Comparison of ENCODE assay signal across 13 cellular contexts in genomic region chr11:102842930-102843329, GRCh38. TPM values are rescaled to one million over a fixed set of nuclear protein-coding genes. Genes with fewer than 3 reads are reported as not detected.
A peak's percentile ranks its signal among the peaks of the same experiment; 100 is the strongest.
DNase-seq lines count a peak whose midpoint lies in the region; ATAC-seq and TF ChIP-seq lines count a peak whose summit lies in the region.
"Had no signal": no experiment of that assay in that cellular context is flagged by ENCODE, and none has a peak within 500 bp of the region (broad histone marks: within the 10 kb centered on the region; RNA-seq: fewer than 3 reads in every experiment).

No MANE protein-coding gene starts in this region.

- H3K4me1 ChIP-seq in RWPE2 (ENCODE audit: insufficient read depth, poor library complexity, severe bottlenecking): peaks cover 21% of the 10 kb centered on the region

- no peaks in the 10 kb centered on the region; the same call in 1 of the 2 replicates for H3K27me3 Mint-ChIP-seq in HFFc6 (ENCODE audit: insufficient read depth)
- peaks cover 5% of the 10 kb centered on the region for H3K27me3 Mint-ChIP-seq in activated T-helper 1 cell treated with anti-CD3 and anti-CD28 coated beads, Interleukin-12 subunit alpha, Interleukin-12 subunit beta, Interleukin-2, Interleukin-4 antibody, amounts not matched to agents 30 ng/mL and 10 ng/mL and 1 ng/mL, durations not matched to agents 14 hours and 24 hours and 36 hours (ENCODE audit: insufficient read depth)

- intact Hi-C loops in activated T-helper 1 cell treated with anti-CD3 and anti-CD28 coated beads, Interleukin-12 subunit alpha, Interleukin-12 subunit beta, Interleukin-2, Interleukin-4 antibody, amounts not matched to agents 30 ng/mL and 10 ng/mL and 1 ng/mL, durations not matched to agents 14 hours and 24 hours and 36 hours (cut with micrococcal nuclease): no loop called here

- peak overlapping the region; percentile 54 for H3K27ac ChIP-seq in RWPE2 (ENCODE audit: poor library complexity, severe bottlenecking)

- peaks cover 5% of the 10 kb centered on the region; the same call in 1 of the 2 replicates for H3K36me3 Mint-ChIP-seq in HFFc6 (ENCODE audit: low read depth)
- H3K36me3 Mint-ChIP-seq in activated T-helper 1 cell treated with anti-CD3 and anti-CD28 coated beads, Interleukin-12 subunit alpha, Interleukin-12 subunit beta, Interleukin-2, Interleukin-4 antibody, amounts not matched to agents 30 ng/mL and 10 ng/mL and 1 ng/mL, durations not matched to agents 14 hours and 24 hours and 36 hours (ENCODE audit: low read depth): no peaks in the 10 kb centered on the region
- H3K36me3 Mint-ChIP-seq: IgD-negative memory B cell had no signal

- no peaks in the 10 kb centered on the region for H3K9me3 Mint-ChIP-seq in HFFc6
- no peaks in the 10 kb centered on the region for H3K9me3 Mint-ChIP-seq in activated T-helper 1 cell treated with anti-CD3 and anti-CD28 coated beads, Interleukin-12 subunit alpha, Interleukin-12 subunit beta, Interleukin-2, Interleukin-4 antibody, amounts not matched to agents 30 ng/mL and 10 ng/mL and 1 ng/mL, durations not matched to agents 14 hours and 24 hours and 36 hours
- H3K9me3 Mint-ChIP-seq: CD4-positive, alpha-beta T cell; IgD-negative memory B cell had no signal

- H3K36me3 ChIP-seq in RWPE2 (ENCODE audit: low read depth): no peaks in the 10 kb centered on the region

- no peak for TF ChIP-seq CTCF in HFFc6 (IDR thresholded peaks at IDR 0.05)
- TF ChIP-seq CTCF in RWPE2 (IDR thresholded peaks at IDR 0.05; ENCODE audit: poor library complexity, severe bottlenecking): no peak

- H3K4me3 Mint-ChIP-seq in HFFc6: peak overlapping the region; percentile 79
- no peak overlapping the region for H3K4me3 Mint-ChIP-seq in activated T-helper 1 cell treated with anti-CD3 and anti-CD28 coated beads, Interleukin-12 subunit alpha, Interleukin-12 subunit beta, Interleukin-2, Interleukin-4 antibody, amounts not matched to agents 30 ng/mL and 10 ng/mL and 1 ng/mL, durations not matched to agents 14 hours and 24 hours and 36 hours
- H3K4me3 Mint-ChIP-seq: B cell; CD4-positive, alpha-beta T cell; IgD-negative memory B cell had no signal

- no peak for ATAC-seq in RWPE2 (ENCODE audit: low read depth)

- H3K9me3 ChIP-seq in RWPE2 (ENCODE audit: severe bottlenecking): no peaks in the 10 kb centered on the region

- H3K27me3 ChIP-seq in RWPE2 (ENCODE audit: insufficient read depth, poor library complexity, severe bottlenecking): no peaks in the 10 kb centered on the region

- DNase-seq in HFFc6: no peak
- DNase-seq in RWPE2 (ENCODE audit: low spot score): no peak
- peak; percentile 58 for DNase-seq in fibroblast of gingiva (ENCODE audit: low read depth)
- no peak for DNase-seq in COLO829 (ENCODE audit: low spot score)
- no peak for DNase-seq in HuH-7.5 (ENCODE audit: low spot score)
- no peak for DNase-seq in NAMALWA (ENCODE audit: low spot score)
- no peak for DNase-seq in activated T-helper 1 cell treated with anti-CD3 and anti-CD28 coated beads, Interleukin-12 subunit alpha, Interleukin-12 subunit beta, Interleukin-2, Interleukin-4 antibody, amounts not matched to agents 30 ng/mL and 10 ng/mL and 1 ng/mL, durations not matched to agents 14 hours and 24 hours and 36 hours (ENCODE audit: low spot score)
- DNase-seq: C1 segment of cervical spinal cord; CD4-positive, alpha-beta T cell; DMS153; DMS79 treated with DMSO at 0.1 percent for 48 hours had no signal

- no peak overlapping the region for H3K4me3 ChIP-seq in RWPE2 (ENCODE audit: severe bottlenecking)

- H3K4me1 Mint-ChIP-seq in HFFc6 (ENCODE audit: low read depth): peaks cover 56% of the 10 kb centered on the region
- H3K4me1 Mint-ChIP-seq in activated T-helper 1 cell treated with anti-CD3 and anti-CD28 coated beads, Interleukin-12 subunit alpha, Interleukin-12 subunit beta, Interleukin-2, Interleukin-4 antibody, amounts not matched to agents 30 ng/mL and 10 ng/mL and 1 ng/mL, durations not matched to agents 14 hours and 24 hours and 36 hours (ENCODE audit: low read depth): no peaks in the 10 kb centered on the region
- H3K4me1 Mint-ChIP-seq: B cell, IgD-negative memory B cell had no signal

- peak overlapping the region; percentile 77 for H3K27ac Mint-ChIP-seq in HFFc6
- no peak overlapping the region for H3K27ac Mint-ChIP-seq in activated T-helper 1 cell treated with anti-CD3 and anti-CD28 coated beads, Interleukin-12 subunit alpha, Interleukin-12 subunit beta, Interleukin-2, Interleukin-4 antibody, amounts not matched to agents 30 ng/mL and 10 ng/mL and 1 ng/mL, durations not matched to agents 14 hours and 24 hours and 36 hours
- H3K27ac Mint-ChIP-seq: B cell; CD4-positive, alpha-beta T cell; IgD-negative memory B cell had no signal

RNA-seq across cellular contexts. Expression of gene MMP3, which starts 0.5 kb away (rescaled TPM):
- total RNA-seq in HFFc6 (2021; fragmentation: NEBNext Ultra II Directional; extraction: Animal tissue kit (Norgen Biotek cat#: 25700)): 100 to 1,000 TPM in 1 of 6 experiments, 10 to 100 TPM in 5; 35.4 to 112 (median 42.1) TPM
- not detected in 2 replicates for total RNA-seq in activated T-helper 1 cell treated with anti-CD3 and anti-CD28 coated beads, Interleukin-12 subunit alpha, Interleukin-12 subunit beta, Interleukin-2, Interleukin-4 antibody, amounts not matched to agents 30 ng/mL and 10 ng/mL and 1 ng/mL, durations not matched to agents 14 hours and 24 hours and 36 hours
- total RNA-seq: B cell; CD4-positive, alpha-beta T cell had no signal

RNA-seq across cellular contexts. Expression of gene MMP12, which starts 31.9 kb away (rescaled TPM):
- 1 to 10 TPM in 1 of 6 experiments, under 1 TPM in 5; 0.20 to 1.2 (median 0.31) TPM for total RNA-seq in HFFc6 (2021; fragmentation: NEBNext Ultra II Directional; extraction: Animal tissue kit (Norgen Biotek cat#: 25700))
- 0.10 TPM in 1 of 2 replicates, not detected in the other for total RNA-seq in activated T-helper 1 cell treated with anti-CD3 and anti-CD28 coated beads, Interleukin-12 subunit alpha, Interleukin-12 subunit beta, Interleukin-2, Interleukin-4 antibody, amounts not matched to agents 30 ng/mL and 10 ng/mL and 1 ng/mL, durations not matched to agents 14 hours and 24 hours and 36 hours
- total RNA-seq: B cell; CD4-positive, alpha-beta T cell had no signal

RNA-seq across cellular contexts. Expression of gene MMP1, which starts 45.0 kb away (rescaled TPM):
- total RNA-seq in HFFc6 (2021; fragmentation: NEBNext Ultra II Directional; extraction: Animal tissue kit (Norgen Biotek cat#: 25700)): 1,000 to 10,000 TPM in 4 of 6 experiments, 100 to 1,000 TPM in 2; 523 to 1,218 (median 1,082) TPM
- total RNA-seq in activated T-helper 1 cell treated with anti-CD3 and anti-CD28 coated beads, Interleukin-12 subunit alpha, Interleukin-12 subunit beta, Interleukin-2, Interleukin-4 antibody, amounts not matched to agents 30 ng/mL and 10 ng/mL and 1 ng/mL, durations not matched to agents 14 hours and 24 hours and 36 hours: not detected in 2 replicates
- total RNA-seq: B cell; CD4-positive, alpha-beta T cell had no signal

Comparison
In these comparisons a context has a peak if more than half of its experiments do, and no peak if none do; other contexts are left out.
1. RNA of gene MMP3, which starts 0.5 kb away (total RNA-seq): 35.4 to 112 TPM in HFFc6; not detected in activated T-helper 1 cell treated with anti-CD3 and anti-CD28 coated beads, Interleukin-12 subunit alpha, Interleukin-12 subunit beta, Interleukin-2, Interleukin-4 antibody, amounts not matched to agents 30 ng/mL and 10 ng/mL and 1 ng/mL, durations not matched to agents 14 hours and 24 hours and 36 hours; every median in the first group is over 10 times any median in the second.
2. RNA of gene MMP1, which starts 45.0 kb away (total RNA-seq): 523 to 1,218 TPM in HFFc6; not detected in activated T-helper 1 cell treated with anti-CD3 and anti-CD28 coated beads, Interleukin-12 subunit alpha, Interleukin-12 subunit beta, Interleukin-2, Interleukin-4 antibody, amounts not matched to agents 30 ng/mL and 10 ng/mL and 1 ng/mL, durations not matched to agents 14 hours and 24 hours and 36 hours; every median in the first group is over 100 times any median in the second.